In the genomic region with DNA sequence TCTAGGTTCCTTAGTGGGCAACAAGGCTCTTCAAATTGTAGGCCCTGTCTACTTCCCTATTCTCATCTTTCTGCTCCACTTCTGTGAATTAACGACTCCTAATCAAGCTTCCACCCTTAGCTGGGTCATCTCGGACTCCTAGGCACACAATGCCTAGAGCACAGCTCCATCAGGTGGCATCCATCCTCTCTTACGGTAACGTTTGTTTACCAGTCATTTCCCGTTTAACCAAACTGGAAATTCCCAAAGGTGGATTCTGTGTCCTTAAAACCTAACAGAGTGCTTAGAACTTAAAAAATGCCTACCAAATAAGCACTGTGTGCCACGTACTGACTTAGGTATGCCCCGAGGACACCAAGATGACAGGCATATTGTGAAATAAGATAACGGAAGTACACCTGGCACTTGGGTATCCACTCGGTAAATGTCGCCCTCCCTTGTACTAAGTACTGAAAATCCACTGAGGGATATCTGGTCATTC, we compare ENCODE assay signal across 8 cellular contexts. TPM values are rescaled to one million over a fixed set of nuclear protein-coding genes. Genes with fewer than 3 reads are reported as not detected.
DNase-seq lines count a peak whose midpoint lies in the region; ATAC-seq and TF ChIP-seq lines count a peak whose summit lies in the region.

No MANE protein-coding gene starts in this region.

- peaks cover 49% of the 10 kb centered on the region for H3K4me1 Mint-ChIP-seq in dendritic cell treated with granulocyte-macrophage colony-stimulating factor and Interleukin-4, amounts not matched to agents 40 ng/mL and 50 ng/mL, for 4 days (ENCODE audit: low read depth)
- H3K4me1 Mint-ChIP-seq in naive thymus-derived CD8-positive, alpha-beta T cell: peaks cover 40 to 65% (median 62%) of the 10 kb centered on the region in 4 donors

- H3K27me3 ChIP-seq in PC-3 (ENCODE audit: low read length): no peaks in the 10 kb centered on the region

- H2AFZ ChIP-seq in PC-3 (ENCODE audit: low read length): peak overlapping the region; percentile 91; the same call in 1 of the 2 replicates

- no peaks in the 10 kb centered on the region for H3K9me2 ChIP-seq in PC-3 (replicated peaks; ENCODE audit: low read length)

- no TSS peak for BruUV-seq in PC-3 (replicated peaks; lab: Mats Ljungman, UMichigan)

- ATAC-seq in PC-3: peak; percentile 27
- no peak for ATAC-seq in naive thymus-derived CD8-positive, alpha-beta T cell
- no peak for ATAC-seq in left colon

- H3K79me2 ChIP-seq in PC-3 (ENCODE audit: low read length): peaks cover 61% of the 10 kb centered on the region

- H3F3A ChIP-seq in PC-3 (ENCODE audit: low read length, unreplicated experiment): peaks cover 8% of the 10 kb centered on the region

- H4K20me1 ChIP-seq in PC-3 (ENCODE audit: low read length): peaks cover 50% of the 10 kb centered on the region

- H3K9me3 Mint-ChIP-seq in dendritic cell treated with granulocyte-macrophage colony-stimulating factor and Interleukin-4, amounts not matched to agents 40 ng/mL and 50 ng/mL, for 4 days: peaks cover 6% of the 10 kb centered on the region
- no peaks in the 10 kb centered on the region for H3K9me3 Mint-ChIP-seq in naive thymus-derived CD8-positive, alpha-beta T cell

- POLR2A ChIA-PET in PC-3 (lab: Charles Lee; ENCODE audit: unreplicated experiment): interaction anchor here (0.6 kb wide), 1 partner anchor 379 kb away, joined by 26 read pairs; no protein-coding TSS in a partner anchor
- POLR2A ChIA-PET in naive thymus-derived CD8-positive, alpha-beta T cell (lab: Charles Lee): interaction anchor here (1.1 to 3.1 kb wide), 3 partner anchors 10 to 22 kb away, joined by 3 to 21 read pairs (median 3); no protein-coding TSS in a partner anchor

- peaks cover 28% of the 10 kb centered on the region for H3K36me3 Mint-ChIP-seq in dendritic cell treated with granulocyte-macrophage colony-stimulating factor and Interleukin-4, amounts not matched to agents 40 ng/mL and 50 ng/mL, for 4 days (ENCODE audit: low read depth)
- peaks cover 0 to 16% (median 3%) of the 10 kb centered on the region in 3 donors for H3K36me3 Mint-ChIP-seq in naive thymus-derived CD8-positive, alpha-beta T cell

- H3K27ac ChIP-seq in PC-3 (ENCODE audit: low read length): peak overlapping the region; percentile 56; the same call in 1 of the 2 replicates

- CTCF ChIA-PET in PC-3 (lab: Charles Lee): interaction anchor here (1.4 kb wide), 1 partner anchor 206 kb away, joined by 3 read pairs; no protein-coding TSS in a partner anchor

- intact Hi-C loops in PC-3 (cut with micrococcal nuclease) (loop anchor here (2.0 to 5.0 kb wide), 3 partner anchors 72 to 279 kb away; a partner anchor contains a TSS), left colon (cut with DNase I, micrococcal nuclease) (no loop called here)
- intact Hi-C loops in dendritic cell treated with granulocyte-macrophage colony-stimulating factor and Interleukin-4, amounts not matched to agents 40 ng/mL and 50 ng/mL, for 4 days (cut with micrococcal nuclease): loop anchor here (5.0 to 10.0 kb wide), 2 partner anchors 99 to 632 kb away; a partner anchor contains a TSS

- peak overlapping the region; percentile 82 for H3K9ac ChIP-seq in PC-3 (ENCODE audit: low read length)

- no peaks in the 10 kb centered on the region for H3K27me3 Mint-ChIP-seq in dendritic cell treated with granulocyte-macrophage colony-stimulating factor and Interleukin-4, amounts not matched to agents 40 ng/mL and 50 ng/mL, for 4 days
- no peaks in the 10 kb centered on the region for H3K27me3 Mint-ChIP-seq in naive thymus-derived CD8-positive, alpha-beta T cell

- peak overlapping the region; percentile 88 for H3K4me2 ChIP-seq in PC-3 (ENCODE audit: low read length)

- H3K36me3 ChIP-seq in PC-3 (ENCODE audit: low read depth, low read length): peaks cover 12% of the 10 kb centered on the region

- DNase-seq in 8988T: peak; percentile 42
- DNase-seq in PC-3: peak; percentile 97
- peak in 2 of 10 donors; percentile 18 to 23 for DNase-seq in naive thymus-derived CD8-positive, alpha-beta T cell
- DNase-seq in NCI-H345 treated with DMSO at 0.1 percent for 48 hours (lab: John Stamatoyannopoulos, UW; ENCODE audit: unreplicated experiment): no peak
- DNase-seq in GM20000 (ENCODE audit: low spot score): no peak
- DNase-seq in left colon: no peak

- peak overlapping the region; percentile 91 for H3K27ac Mint-ChIP-seq in dendritic cell treated with granulocyte-macrophage colony-stimulating factor and Interleukin-4, amounts not matched to agents 40 ng/mL and 50 ng/mL, for 4 days
- peak overlapping the region; percentile 87 to 97 (median 92) for H3K27ac Mint-ChIP-seq in naive thymus-derived CD8-positive, alpha-beta T cell

- H3K9me3 ChIP-seq in PC-3 (ENCODE audit: low read length): no peaks in the 10 kb centered on the region

- H3K4me3 Mint-ChIP-seq in dendritic cell treated with granulocyte-macrophage colony-stimulating factor and Interleukin-4, amounts not matched to agents 40 ng/mL and 50 ng/mL, for 4 days: peak overlapping the region; percentile 99
- peak overlapping the region; percentile 92 to 100 (median 97) for H3K4me3 Mint-ChIP-seq in naive thymus-derived CD8-positive, alpha-beta T cell

- TF ChIP-seq CTCF in GM12872 (IDR thresholded peaks at IDR 0.05; ENCODE audit: insufficient read depth, low read depth, low read length) (0 out of 3 replicates have a peak, but pooled peaks have one; percentile 1), PC-3 (conservative IDR thresholded peaks at IDR 0.05; ENCODE audit: low read depth, low read length) (peak; percentile 26; the same call in 1 of the 2 replicates), GM20000 (IDR thresholded peaks at IDR 0.05; ENCODE audit: extremely low read depth, missing control alignments) (no peak)

- peaks cover 35% of the 10 kb centered on the region for H3K4me1 ChIP-seq in PC-3 (ENCODE audit: insufficient read depth, low read length)

- H3K4me3 ChIP-seq in PC-3 (ENCODE audit: low read length): peak overlapping the region; percentile 79

RNA-seq across cellular contexts. Expression of a gene that starts 1.5 kb away (rescaled TPM):
- 536 and 538 TPM in 2 replicates for total RNA-seq in PC-3 (2014; rRNA removed)
- 100 to 1,000 TPM; 102 to 103 TPM for total RNA-seq in naive thymus-derived CD8-positive, alpha-beta T cell
- polyA plus RNA-seq in naive thymus-derived CD8-positive, alpha-beta T cell: 100 to 1,000 TPM in 2 of 3 donors, 10 to 100 TPM in 1; 98.6 to 128 (median 121) TPM
- 10 to 100 TPM; 44.8 to 48.9 TPM for total RNA-seq in left colon

Comparison
In these comparisons a context has a peak if more than half of its experiments do, and no peak if none do; other contexts are left out.
1. DNase-seq: peak in 8988T (single experiment) and PC-3 (single experiment); none in NCI-H345 treated with DMSO at 0.1 percent for 48 hours (single experiment), GM20000 (single experiment) and left colon (0 of 2).
2. intact Hi-C loops: an anchor here in PC-3 (2.0 to 5.0 kb wide) and dendritic cell treated with granulocyte-macrophage colony-stimulating factor and Interleukin-4, amounts not matched to agents 40 ng/mL and 50 ng/mL, for 4 days (5.0 to 10.0 kb wide); none called in left colon.